25 cellular contexts compared by ENCODE assay signal in genomic region chr11:15937601-15938361, GRCh38.
A peak's percentile ranks its signal among the peaks of the same experiment; 100 is the strongest.
DNase-seq lines count a peak whose midpoint lies in the region; ATAC-seq and TF ChIP-seq lines count a peak whose summit lies in the region.
"Had no signal": no experiment of that assay in that cellular context is flagged by ENCODE, and none has a peak within 500 bp of the region (broad histone marks: within the 10 kb centered on the region; RNA-seq: fewer than 3 reads in every experiment).

No MANE protein-coding gene starts in this region.

- no peak for TF ChIP-seq EP300 in gastroesophageal sphincter (IDR thresholded peaks at IDR 0.05)

- H3K27ac Mint-ChIP-seq in osteocyte (ENCODE audit: unreplicated experiment) = no peak overlapping the region
- H3K27ac Mint-ChIP-seq in T-helper 2 cell treated with Interferon-gamma antibody and Interleukin-4, amounts not matched to agents 5 μg/mL and 100 μg/mL, for 36 hours = no peak overlapping the region
- H3K27ac Mint-ChIP-seq in activated CD4-positive, alpha-beta memory T cell treated with anti-CD3 and anti-CD28 coated beads, Interleukin-2, amount 10 ng/mL, durations not matched to agents 7 days and 5 days = no peak overlapping the region
- H3K27ac Mint-ChIP-seq: activated CD4-positive, alpha-beta T cell treated with anti-CD3 and anti-CD28 coated beads, Interleukin-2, amount 10 ng/mL, durations not matched to agents 24 days and 14 days; activated naive CD8-positive, alpha-beta T cell treated with anti-CD3 and anti-CD28 coated beads for 36 hours; activated T-helper 17 cell treated with anti-CD3 and anti-CD28 coated beads, Interleukin-2, amount 50 U/mL, for 72 hours; stimulated activated naive CD8-positive, alpha-beta T cell treated with anti-CD3 and anti-CD28 coated beads, Interleukin-15, amount 100 ng/mL, for 72 hours had no signal

- H3K4me3 Mint-ChIP-seq in osteocyte (ENCODE audit: unreplicated experiment) = no peak overlapping the region
- no peak overlapping the region for H3K4me3 Mint-ChIP-seq in T-helper 2 cell treated with Interferon-gamma antibody and Interleukin-4, amounts not matched to agents 5 μg/mL and 100 μg/mL, for 36 hours
- H3K4me3 Mint-ChIP-seq in activated CD4-positive, alpha-beta memory T cell treated with anti-CD3 and anti-CD28 coated beads, Interleukin-2, amount 10 ng/mL, durations not matched to agents 7 days and 5 days = no peak overlapping the region
- H3K4me3 Mint-ChIP-seq: activated CD4-positive, alpha-beta T cell treated with anti-CD3 and anti-CD28 coated beads, Interleukin-2, amount 10 ng/mL, durations not matched to agents 24 days and 14 days; activated naive CD8-positive, alpha-beta T cell treated with anti-CD3 and anti-CD28 coated beads for 36 hours; activated T-helper 17 cell treated with anti-CD3 and anti-CD28 coated beads, Interleukin-2, amount 50 U/mL, for 72 hours; CD14-positive monocyte; stimulated activated naive CD8-positive, alpha-beta T cell treated with anti-CD3 and anti-CD28 coated beads, Interleukin-15, amount 100 ng/mL, for 72 hours had no signal

- H3K27me3 Mint-ChIP-seq in osteocyte (ENCODE audit: unreplicated experiment) = peaks cover 4% of the 10 kb centered on the region
- H3K27me3 Mint-ChIP-seq in T-helper 2 cell treated with Interferon-gamma antibody and Interleukin-4, amounts not matched to agents 5 μg/mL and 100 μg/mL, for 36 hours (ENCODE audit: low read depth) = no peaks in the 10 kb centered on the region
- H3K27me3 Mint-ChIP-seq in activated CD4-positive, alpha-beta memory T cell treated with anti-CD3 and anti-CD28 coated beads, Interleukin-2, amount 10 ng/mL, durations not matched to agents 7 days and 5 days = no peaks in the 10 kb centered on the region

- peaks cover 0 to 24% (median 0%) of the 10 kb centered on the region in 3 donors for H3K4me1 ChIP-seq in gastroesophageal sphincter
- H3K4me1 ChIP-seq: pancreas, upper lobe of left lung had no signal

- POLR2A ChIA-PET in activated CD4-positive, alpha-beta memory T cell treated with anti-CD3 and anti-CD28 coated beads, Interleukin-2, amount 10 ng/mL, durations not matched to agents 7 days and 5 days (lab: Charles Lee) = no interaction called here

- DNase-seq in EH (ENCODE audit: low read depth) = peak; percentile 13
- DNase-seq in NCI-H69 (lab: John Stamatoyannopoulos, UW) = peak; percentile 7
- DNase-seq in osteocyte (ENCODE audit: extremely low spot score, unreplicated experiment) = peak; percentile 51
- DNase-seq in T-helper 2 cell treated with Interferon-gamma antibody and Interleukin-4, amounts not matched to agents 5 μg/mL and 100 μg/mL, for 36 hours (ENCODE audit: low spot score) = no peak
- DNase-seq in activated CD4-positive, CD25-positive, alpha-beta regulatory T cell treated with anti-CD3 and anti-CD28 coated beads, Interleukin-2, amount 50 U/mL, for 72 hours = no peak
- DNase-seq in activated CD4-positive, alpha-beta memory T cell treated with anti-CD3 and anti-CD28 coated beads, Interleukin-2, amount 10 ng/mL, durations not matched to agents 7 days and 5 days = no peak
- DNase-seq: activated CD4-positive, alpha-beta T cell treated with anti-CD3 and anti-CD28 coated beads, Interleukin-2, amount 10 ng/mL, durations not matched to agents 24 days and 14 days; activated naive CD8-positive, alpha-beta T cell treated with anti-CD3 and anti-CD28 coated beads for 36 hours; effector CD4-positive, alpha-beta T cell; HCEC 1CT; Karpas-422; mammary epithelial cell; NCI-H1048; NCI-H187 treated with DMSO at 0.1 percent for 48 hours; NCI-H226; pancreas; Right ventricle myocardium superior; stimulated activated naive CD8-positive, alpha-beta T cell treated with anti-CD3 and anti-CD28 coated beads, Interleukin-15, amount 100 ng/mL, for 72 hours; SW 1271 had no signal

- peak overlapping the region in 1 of 2 donors; percentile 36 for H3K4me3 ChIP-seq in gastroesophageal sphincter
- H3K4me3 ChIP-seq: pancreas, right atrium auricular region, upper lobe of left lung had no signal

- no peaks in the 10 kb centered on the region for H3K36me3 ChIP-seq in gastroesophageal sphincter
- H3K36me3 ChIP-seq: pancreas, right atrium auricular region, upper lobe of left lung had no signal

- TF ChIP-seq CTCF in gastroesophageal sphincter (IDR thresholded peaks at IDR 0.05) (peak in 1 of 4 experiments; percentile 21), osteocyte (IDR thresholded peaks at IDR 0.05) (peak; percentile 5)

- CTCF ChIA-PET in activated CD4-positive, alpha-beta memory T cell treated with anti-CD3 and anti-CD28 coated beads, Interleukin-2, amount 10 ng/mL, durations not matched to agents 7 days and 5 days (lab: Charles Lee) = no interaction called here

- H3K4me1 Mint-ChIP-seq in osteocyte (ENCODE audit: unreplicated experiment) = no peaks in the 10 kb centered on the region
- H3K4me1 Mint-ChIP-seq in T-helper 2 cell treated with Interferon-gamma antibody and Interleukin-4, amounts not matched to agents 5 μg/mL and 100 μg/mL, for 36 hours (ENCODE audit: low read depth) = no peaks in the 10 kb centered on the region
- H3K4me1 Mint-ChIP-seq in activated CD4-positive, alpha-beta memory T cell treated with anti-CD3 and anti-CD28 coated beads, Interleukin-2, amount 10 ng/mL, durations not matched to agents 7 days and 5 days = no peaks in the 10 kb centered on the region
- H3K4me1 Mint-ChIP-seq: activated CD4-positive, alpha-beta T cell treated with anti-CD3 and anti-CD28 coated beads, Interleukin-2, amount 10 ng/mL, durations not matched to agents 24 days and 14 days; activated naive CD8-positive, alpha-beta T cell treated with anti-CD3 and anti-CD28 coated beads for 36 hours; activated T-helper 17 cell treated with anti-CD3 and anti-CD28 coated beads, Interleukin-2, amount 50 U/mL, for 72 hours; stimulated activated naive CD8-positive, alpha-beta T cell treated with anti-CD3 and anti-CD28 coated beads, Interleukin-15, amount 100 ng/mL, for 72 hours had no signal

- H3K9me3 ChIP-seq in gastroesophageal sphincter = no peaks in the 10 kb centered on the region
- H3K9me3 ChIP-seq: pancreas, right atrium auricular region, upper lobe of left lung had no signal

- 18 to 21% methylated on average over 5 to 8 of the region's 19 CpGs for WGBS in gastroesophageal sphincter (ENCODE audit: low coverage in 1 of 2), 2 donors

- no peaks in the 10 kb centered on the region for H3K27me3 ChIP-seq in gastroesophageal sphincter
- H3K27me3 ChIP-seq: pancreas, right atrium auricular region, upper lobe of left lung had no signal

- H3K27ac ChIP-seq in gastroesophageal sphincter = peak overlapping the region in 3 of 4 donors; percentile 53 to 82 (median 57)
- H3K27ac ChIP-seq: pancreas, right atrium auricular region, upper lobe of left lung had no signal

- no peak for TF ChIP-seq POLR2A in gastroesophageal sphincter (IDR thresholded peaks at IDR 0.05)

- no peaks in the 10 kb centered on the region for H3K9me3 Mint-ChIP-seq in osteocyte (ENCODE audit: unreplicated experiment)
- no peaks in the 10 kb centered on the region for H3K9me3 Mint-ChIP-seq in T-helper 2 cell treated with Interferon-gamma antibody and Interleukin-4, amounts not matched to agents 5 μg/mL and 100 μg/mL, for 36 hours
- peaks cover 10% of the 10 kb centered on the region for H3K9me3 Mint-ChIP-seq in activated CD4-positive, alpha-beta memory T cell treated with anti-CD3 and anti-CD28 coated beads, Interleukin-2, amount 10 ng/mL, durations not matched to agents 7 days and 5 days
- H3K9me3 Mint-ChIP-seq: activated CD4-positive, alpha-beta T cell treated with anti-CD3 and anti-CD28 coated beads, Interleukin-2, amount 10 ng/mL, durations not matched to agents 24 days and 14 days; activated naive CD8-positive, alpha-beta T cell treated with anti-CD3 and anti-CD28 coated beads for 36 hours; activated T-helper 17 cell treated with anti-CD3 and anti-CD28 coated beads, Interleukin-2, amount 50 U/mL, for 72 hours had no signal

- H3K36me3 Mint-ChIP-seq in osteocyte (ENCODE audit: unreplicated experiment) = no peaks in the 10 kb centered on the region
- H3K36me3 Mint-ChIP-seq in T-helper 2 cell treated with Interferon-gamma antibody and Interleukin-4, amounts not matched to agents 5 μg/mL and 100 μg/mL, for 36 hours (ENCODE audit: low read depth) = no peaks in the 10 kb centered on the region
- H3K36me3 Mint-ChIP-seq in activated CD4-positive, alpha-beta memory T cell treated with anti-CD3 and anti-CD28 coated beads, Interleukin-2, amount 10 ng/mL, durations not matched to agents 7 days and 5 days (ENCODE audit: low read depth) = no peaks in the 10 kb centered on the region
- H3K36me3 Mint-ChIP-seq: activated naive CD8-positive, alpha-beta T cell treated with anti-CD3 and anti-CD28 coated beads for 36 hours; CD14-positive monocyte had no signal

- ATAC-seq in gastroesophageal sphincter = peak; percentile 46
- no peak for ATAC-seq in GM18498 (IDR thresholded peaks at IDR 0.05; ENCODE audit: unreplicated experiment)
- ATAC-seq: activated T-helper 17 cell treated with anti-CD3 and anti-CD28 coated beads, Interleukin-2, amount 50 U/mL, for 72 hours; pancreas; stimulated activated naive CD8-positive, alpha-beta T cell treated with anti-CD3 and anti-CD28 coated beads, Interleukin-15, amount 100 ng/mL, for 72 hours had no signal

Comparison
In these comparisons a context has a peak if more than half of its experiments do, and no peak if none do; other contexts are left out.
1. DNase-seq: peak in EH (single experiment), NCI-H69 (single experiment) and osteocyte (single experiment); none in T-helper 2 cell treated with Interferon-gamma antibody and Interleukin-4, amounts not matched to agents 5 μg/mL and 100 μg/mL, for 36 hours (single experiment), activated CD4-positive, CD25-positive, alpha-beta regulatory T cell treated with anti-CD3 and anti-CD28 coated beads, Interleukin-2, amount 50 U/mL, for 72 hours (single experiment) and activated CD4-positive, alpha-beta memory T cell treated with anti-CD3 and anti-CD28 coated beads, Interleukin-2, amount 10 ng/mL, durations not matched to agents 7 days and 5 days (single experiment).